In genomic region chr20:2387180-2387577, GRCh38 we compare ENCODE assay signal across 8 cellular contexts. TPM values are rescaled to one million over a fixed set of nuclear protein-coding genes. Genes with fewer than 3 reads are reported as not detected.
A peak's percentile ranks its signal among the peaks of the same experiment; 100 is the strongest.
DNase-seq lines count a peak whose midpoint lies in the region; ATAC-seq and TF ChIP-seq lines count a peak whose summit lies in the region.

No MANE protein-coding gene starts in this region.

- POLR2A ChIA-PET in OCI-LY7 (lab: Charles Lee): interaction anchor here (1.2 kb wide), 1 partner anchor 13 kb away, joined by 5 read pairs; no protein-coding TSS in a partner anchor

- H3K4me1 ChIP-seq in OCI-LY7 (ENCODE audit: insufficient read depth, low read length, poor library complexity, severe bottlenecking) (no peaks in the 10 kb centered on the region), lower lobe of right lung (no peaks in the 10 kb centered on the region)

- H3K27me3 ChIP-seq in lower lobe of right lung (ENCODE audit: low read depth): peaks cover 7% of the 10 kb centered on the region

- H3K4me2 ChIP-seq in OCI-LY7 (ENCODE audit: low read length): peak overlapping the region; percentile 60

- no peaks in the 10 kb centered on the region for H4K20me1 ChIP-seq in OCI-LY7 (ENCODE audit: insufficient read depth, low read length)

- no TSS peak for BruUV-seq in OCI-LY7 (replicated peaks; lab: Mats Ljungman, UMichigan)

- CTCF ChIA-PET in OCI-LY7 (lab: Charles Lee; ENCODE audit: unreplicated experiment): interaction anchor here (0.6 to 1.3 kb wide), 4 partner anchors 8 to 1215 kb away, joined by 3 to 4 read pairs (median 3); no protein-coding TSS in a partner anchor

- DNase-seq in AML-193 (lab: John Stamatoyannopoulos, UW): peak; percentile 4 to 15
- peak; percentile 34 for DNase-seq in GM19240 (ENCODE audit: insufficient read length, low spot score)
- DNase-seq in OCI-LY7 (ENCODE audit: low spot score): peak; percentile 66
- DNase-seq in activated naive CD4-positive, alpha-beta T cell treated with anti-CD3 and anti-CD28 coated beads, Interleukin-2, amount 50 U/mL, for 16 hours: peak; percentile 42
- DNase-seq in lower lobe of right lung: no peak
- no peak for DNase-seq in nucleus accumbens (lab: John Stamatoyannopoulos, UW)
- no peak for DNase-seq in SIG-M5 (lab: John Stamatoyannopoulos, UW)
- DNase-seq in T1000 (lab: John Stamatoyannopoulos, UW): no peak

- no peaks in the 10 kb centered on the region for H3K9me2 ChIP-seq in OCI-LY7 (ENCODE audit: insufficient read depth, low read length)

- H3K9me3 ChIP-seq in OCI-LY7 (ENCODE audit: low read length) (no peaks in the 10 kb centered on the region; the same call in 1 of the 2 replicates), lower lobe of right lung (peaks cover 11% of the 10 kb centered on the region)

- peak overlapping the region; percentile 71; the same call in 1 of the 2 replicates for H2AFZ ChIP-seq in OCI-LY7 (ENCODE audit: low read length)

- TF ChIP-seq CTCF in OCI-LY7 (conservative IDR thresholded peaks at IDR 0.05; ENCODE audit: low read length): peak; percentile 85
- TF ChIP-seq CTCF in lower lobe of right lung (IDR thresholded peaks at IDR 0.05): peak; percentile 36

- no peak overlapping the region for H3K27ac ChIP-seq in OCI-LY7 (ENCODE audit: low read depth, low read length, poor library complexity, severe bottlenecking)
- no peak overlapping the region for H3K27ac ChIP-seq in lower lobe of right lung

- peak in 1 of 2 donors; percentile 35 for ATAC-seq in lower lobe of right lung

- H3K4me3 ChIP-seq in OCI-LY7 (ENCODE audit: low read depth, low read length, poor library complexity, severe bottlenecking) (peak overlapping the region; percentile 34), lower lobe of right lung (no peak overlapping the region)

- H3K36me3 ChIP-seq in OCI-LY7 (ENCODE audit: insufficient read depth, low read length) (no peaks in the 10 kb centered on the region), lower lobe of right lung (no peaks in the 10 kb centered on the region)

- intact Hi-C loops in OCI-LY7 (cut with micrococcal nuclease; ENCODE audit: unreplicated experiment) (loop anchor here (1.0 to 10.0 kb wide), 2 partner anchors 65 to 258 kb away; no protein-coding TSS in a partner anchor), lower lobe of right lung (cut with DNase I) (no loop called here)

- H3K79me2 ChIP-seq in OCI-LY7 (ENCODE audit: insufficient read depth, low read depth, low read length): no peaks in the 10 kb centered on the region

RNA-seq across cellular contexts. Expression of gene TGM6, which starts 6.5 kb away (rescaled TPM):
- total RNA-seq in OCI-LY7 (2014; rRNA removed; shearing (Covaris generic)): not detected in 2 replicates
- total RNA-seq in OCI-LY7 (2022) (not detected in 2 replicates), lower lobe of right lung (not detected)

Comparison
In these comparisons a context has a peak if more than half of its experiments do, and no peak if none do; other contexts are left out.
1. DNase-seq: peak in AML-193 (2 of 2), GM19240 (single experiment), OCI-LY7 (single experiment) and activated naive CD4-positive, alpha-beta T cell treated with anti-CD3 and anti-CD28 coated beads, Interleukin-2, amount 50 U/mL, for 16 hours (single experiment); none in lower lobe of right lung (single experiment), nucleus accumbens (0 of 56), SIG-M5 (single experiment) and T1000 (single experiment).